ENCODE assay signal across 13 cellular contexts in genomic region chr16:83200005-83200779, GRCh38.
DNase-seq lines count a peak whose midpoint lies in the region; ATAC-seq, FAIRE-seq and TF ChIP-seq lines count a peak whose summit lies in the region.
"Had no signal": no experiment of that assay in that cellular context is flagged by ENCODE, and none has a peak within 500 bp of the region (broad histone marks: within the 10 kb centered on the region; RNA-seq: fewer than 3 reads in every experiment).

No MANE protein-coding gene starts in this region.

- no peaks in the 10 kb centered on the region for H3K9me3 ChIP-seq in transverse colon
- H3K9me3 ChIP-seq: lower lobe of right lung had no signal

- TF ChIP-seq POLR2A in transverse colon (IDR thresholded peaks at IDR 0.05), result no peak

- H3K4me1 ChIP-seq in transverse colon, result no peaks in the 10 kb centered on the region
- H3K4me1 ChIP-seq: lower lobe of right lung had no signal

- H3K27me3 Mint-ChIP-seq in WTC11 (ENCODE audit: low read depth), result no peaks in the 10 kb centered on the region
- H3K27me3 Mint-ChIP-seq: stimulated activated naive CD8-positive, alpha-beta T cell treated with anti-CD3 and anti-CD28 coated beads, Interleukin-15, Interleukin-2, amounts not matched to agents 100 ng/mL and 50 ng/mL, for 24 hours had no signal

- POLR2A ChIA-PET in AG04449 (lab: Yijun Ruan, JAX), result no interaction called here
- POLR2A ChIA-PET in WTC11 (lab: Charles Lee), result no interaction called here

- H3K4me3 ChIP-seq in AG04449 (ENCODE audit: low read depth, low read length) (no peak overlapping the region), transverse colon (no peak overlapping the region)
- H3K4me3 ChIP-seq: lower lobe of right lung, smooth muscle cell had no signal

- 51 to 65% methylated on average over 4 to 13 of the region's 13 CpGs for WGBS in transverse colon (ENCODE audit: low coverage in 1 of 2), 2 donors

- intact Hi-C loops in transverse colon (cut with DNase I; ENCODE audit: low total_unique reads), result no loop called here

- no peaks in the 10 kb centered on the region for H3K27me3 ChIP-seq in transverse colon

- no peaks in the 10 kb centered on the region for H3K36me3 ChIP-seq in transverse colon
- H3K36me3 ChIP-seq: lower lobe of right lung had no signal

- no peaks in the 10 kb centered on the region for H3K36me3 Mint-ChIP-seq in WTC11

- peaks cover 4% of the 10 kb centered on the region for H3K9me3 Mint-ChIP-seq in WTC11

- TF ChIP-seq EP300 in transverse colon (IDR thresholded peaks at IDR 0.05; ENCODE audit: low read depth), result no peak

- peak; percentile 23 for FAIRE-seq in HTR-8/SVneo (lab: Jason Lieb, UNC)
- FAIRE-seq: RCC 7860 had no signal

- CTCF ChIA-PET in AG04449 (lab: Yijun Ruan, JAX) (interaction anchor here (0.6 to 1.5 kb wide), 6 partner anchors 9 to 247 kb away, joined by 3 to 4 read pairs (median 3); no protein-coding TSS in a partner anchor), WTC11 (lab: Charles Lee) (interaction anchor here (0.8 to 2.0 kb wide), 7 partner anchors 12 to 247 kb away, joined by 3 to 7 read pairs (median 3); no protein-coding TSS in a partner anchor)

- in situ Hi-C loops in transverse colon (cut with MboI; ENCODE audit: low pct_ligation_motif_present in 1 of 4, low pct_unique_long_range_greater_than_20kb in 1 of 4, low sequenced_read_pairs in 3 of 4), result loop anchor here in 2 of 4 donors (25.0 kb wide), 2 partner anchors 112 to 938 kb away; no protein-coding TSS in a partner anchor

- no peak for DNase-seq in AG04449 (ENCODE audit: low read depth, low spot score)
- DNase-seq in HTR-8/SVneo (ENCODE audit: insufficient read length, low spot score), result no peak
- DNase-seq in WTC11 (ENCODE audit: low spot score), result peak; percentile 20
- peak; percentile 47 for DNase-seq in inferior parietal cortex (ENCODE audit: extremely low spot score)
- no peak for DNase-seq in dermis blood vessel endothelial cell
- DNase-seq in transverse colon, result no peak
- DNase-seq: lower lobe of right lung had no signal

- peak; percentile 12 for TF ChIP-seq CTCF in AG04449 (IDR thresholded peaks at IDR 0.05; ENCODE audit: insufficient read depth, low read length, missing control alignments)
- no peak for TF ChIP-seq CTCF in WTC11 (IDR thresholded peaks at IDR 0.05)
- no peak for TF ChIP-seq CTCF in transverse colon (IDR thresholded peaks at IDR 0.05)

- H3K4me1 Mint-ChIP-seq in WTC11, result no peaks in the 10 kb centered on the region

- H3K27ac Mint-ChIP-seq in WTC11, result no peak overlapping the region
- H3K27ac Mint-ChIP-seq: stimulated activated naive CD8-positive, alpha-beta T cell treated with anti-CD3 and anti-CD28 coated beads, Interleukin-15, Interleukin-2, amounts not matched to agents 100 ng/mL and 50 ng/mL, for 24 hours had no signal

- peak; percentile 74 for ATAC-seq in WTC11
- no peak for ATAC-seq in HG02870 (IDR thresholded peaks at IDR 0.05; ENCODE audit: unreplicated experiment)
- no peak for ATAC-seq in HG03159 (IDR thresholded peaks at IDR 0.05; ENCODE audit: unreplicated experiment)
- ATAC-seq: esophagus mucosa, lower lobe of right lung had no signal

- H3K4me3 Mint-ChIP-seq in WTC11, result no peak overlapping the region
- H3K4me3 Mint-ChIP-seq: stimulated activated naive CD8-positive, alpha-beta T cell treated with anti-CD3 and anti-CD28 coated beads, Interleukin-15, Interleukin-2, amounts not matched to agents 100 ng/mL and 50 ng/mL, for 24 hours had no signal

- H3K27ac ChIP-seq in transverse colon, result no peak overlapping the region
- H3K27ac ChIP-seq: lower lobe of right lung had no signal

TF ChIP-seq in WTC11, 78 proteins besides CTCF, POLR2A, EP300 and RAD21:
- no peak for TF ChIP-seq NR3C1 (CRISPR knock-in tag; conservative IDR thresholded peaks at IDR 0.05; ENCODE audit: low read depth)
- TF ChIP-seq, protein P1, sequence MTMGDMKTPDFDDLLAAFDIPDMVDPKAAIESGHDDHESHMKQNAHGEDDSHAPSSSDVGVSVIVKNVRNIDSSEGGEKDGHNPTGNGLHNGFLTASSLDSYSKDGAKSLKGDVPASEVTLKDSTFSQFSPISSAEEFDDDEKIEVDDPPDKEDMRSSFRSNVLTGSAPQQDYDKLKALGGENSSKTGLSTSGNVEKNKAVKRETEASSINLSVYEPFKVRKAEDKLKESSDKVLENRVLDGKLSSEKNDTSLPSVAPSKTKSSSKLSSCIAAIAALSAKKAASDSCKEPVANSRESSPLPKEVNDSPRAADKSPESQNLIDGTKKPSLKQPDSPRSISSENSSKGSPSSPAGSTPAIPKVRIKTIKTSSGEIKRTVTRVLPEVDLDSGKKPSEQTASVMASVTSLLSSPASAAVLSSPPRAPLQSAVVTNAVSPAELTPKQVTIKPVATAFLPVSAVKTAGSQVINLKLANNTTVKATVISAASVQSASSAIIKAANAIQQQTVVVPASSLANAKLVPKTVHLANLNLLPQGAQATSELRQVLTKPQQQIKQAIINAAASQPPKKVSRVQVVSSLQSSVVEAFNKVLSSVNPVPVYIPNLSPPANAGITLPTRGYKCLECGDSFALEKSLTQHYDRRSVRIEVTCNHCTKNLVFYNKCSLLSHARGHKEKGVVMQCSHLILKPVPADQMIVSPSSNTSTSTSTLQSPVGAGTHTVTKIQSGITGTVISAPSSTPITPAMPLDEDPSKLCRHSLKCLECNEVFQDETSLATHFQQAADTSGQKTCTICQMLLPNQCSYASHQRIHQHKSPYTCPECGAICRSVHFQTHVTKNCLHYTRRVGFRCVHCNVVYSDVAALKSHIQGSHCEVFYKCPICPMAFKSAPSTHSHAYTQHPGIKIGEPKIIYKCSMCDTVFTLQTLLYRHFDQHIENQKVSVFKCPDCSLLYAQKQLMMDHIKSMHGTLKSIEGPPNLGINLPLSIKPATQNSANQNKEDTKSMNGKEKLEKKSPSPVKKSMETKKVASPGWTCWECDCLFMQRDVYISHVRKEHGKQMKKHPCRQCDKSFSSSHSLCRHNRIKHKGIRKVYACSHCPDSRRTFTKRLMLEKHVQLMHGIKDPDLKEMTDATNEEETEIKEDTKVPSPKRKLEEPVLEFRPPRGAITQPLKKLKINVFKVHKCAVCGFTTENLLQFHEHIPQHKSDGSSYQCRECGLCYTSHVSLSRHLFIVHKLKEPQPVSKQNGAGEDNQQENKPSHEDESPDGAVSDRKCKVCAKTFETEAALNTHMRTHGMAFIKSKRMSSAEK (CRISPR knock-in tag; IDR thresholded peaks at IDR 0.05; ENCODE audit: borderline replicate concordance), result no peak
- TF ChIP-seq NR2C2 (CRISPR knock-in tag; IDR thresholded peaks at IDR 0.05), result no peak
- TF ChIP-seq ZNF121 (CRISPR knock-in tag; IDR thresholded peaks at IDR 0.05), result no peak
- TF ChIP-seq NFYB (CRISPR knock-in tag; conservative IDR thresholded peaks at IDR 0.05; ENCODE audit: low read depth), result no peak
- TF ChIP-seq NR1H2 (CRISPR knock-in tag; IDR thresholded peaks at IDR 0.05), result no peak
- TF ChIP-seq RELA (CRISPR knock-in tag; IDR thresholded peaks at IDR 0.05; ENCODE audit: borderline replicate concordance), result no peak
- TF ChIP-seq SMAD4 (CRISPR knock-in tag; IDR thresholded peaks at IDR 0.05), result no peak
- TF ChIP-seq ZNF263 (CRISPR knock-in tag; IDR thresholded peaks at IDR 0.05; ENCODE audit: low read depth), result no peak
TF ChIP-seq in WTC11: peak in this region for 0.

Comparison
In these comparisons a context has a peak if more than half of its experiments do, and no peak if none do; other contexts are left out.
1. DNase-seq: peak in WTC11 (single experiment) and inferior parietal cortex (single experiment); none in AG04449 (single experiment), HTR-8/SVneo (single experiment), dermis blood vessel endothelial cell (single experiment) and transverse colon (single experiment).